Comparison of ENCODE assay signal across 19 cellular contexts in genomic region chr22:30582788-30583575, GRCh38. TPM values are rescaled to one million over a fixed set of nuclear protein-coding genes. Genes with fewer than 3 reads are reported as not detected.
A peak's percentile ranks its signal among the peaks of the same experiment; 100 is the strongest.
DNase-seq lines count a peak whose midpoint lies in the region; TF ChIP-seq lines count a peak whose summit lies in the region.
"Had no signal": no experiment of that assay in that cellular context is flagged by ENCODE, and none has a peak within 500 bp of the region (broad histone marks: within the 10 kb centered on the region; RNA-seq: fewer than 3 reads in every experiment).

No MANE protein-coding gene starts in this region.

- H2BK12ac ChIP-seq in H9 (ENCODE audit: insufficient read length, low read depth, low read length), result no peak overlapping the region

- H2BK15ac ChIP-seq in H9 (ENCODE audit: low read depth, low read length), result no peak overlapping the region

- H3K4ac ChIP-seq in H9 (ENCODE audit: low read depth, low read length), result no peak overlapping the region

- no peak overlapping the region for H3K4me3 Mint-ChIP-seq in H9
- no peak overlapping the region for H3K4me3 Mint-ChIP-seq in osteocyte (ENCODE audit: unreplicated experiment)
- H3K4me3 Mint-ChIP-seq: activated CD4-positive, alpha-beta T cell treated with anti-CD3 and anti-CD28 coated beads, Interleukin-2, amount 10 ng/mL, durations not matched to agents 7 days and 5 days; activated naive CD4-positive, alpha-beta T cell treated with anti-CD3 and anti-CD28 coated beads, Interleukin-2, amount 50 U/mL, for 24 hours; effector memory CD8-positive, alpha-beta T cell; natural killer cell had no signal

- H2AK5ac ChIP-seq in H9 (ENCODE audit: insufficient read length, low read length), result no peak overlapping the region

- no peak for TF ChIP-seq CTCF in H9 (conservative IDR thresholded peaks at IDR 0.05)
- TF ChIP-seq CTCF in osteocyte (IDR thresholded peaks at IDR 0.05), result no peak

- DNase-seq in H9 (no peak), ecto neural progenitor cell (ENCODE audit: low spot score) (peak; percentile 62), osteocyte (ENCODE audit: extremely low spot score, unreplicated experiment) (no peak), NCI-H1105 (lab: John Stamatoyannopoulos, UW) (no peak), NCI-H2081 treated with DMSO at 0.1 percent for 48 hours (lab: John Stamatoyannopoulos, UW) (no peak), glomerular visceral epithelial cell (ENCODE audit: extremely low spot score) (no peak)
- DNase-seq: activated CD4-positive, alpha-beta T cell treated with anti-CD3 and anti-CD28 coated beads, Interleukin-2, amount 10 ng/mL, durations not matched to agents 7 days and 5 days; activated T-cell treated with anti-CD3 and anti-CD28 coated beads for 4 hours; DMS 273 treated with DMSO at 0.1 percent for 48 hours; effector memory CD8-positive, alpha-beta T cell; lower lobe of right lung; natural killer cell; NCI-H2029; NCI-H526 treated with DMSO at 0.1 percent for 48 hours; stimulated activated CD4-positive, alpha-beta T cell treated with anti-CD3 and anti-CD28 coated beads, Interleukin-1b, Interleukin-23, amount 100 ng/mL, for 48 hours; T1000 had no signal

- no peak overlapping the region for H3K4me2 ChIP-seq in H9 (ENCODE audit: insufficient read depth, insufficient read length, low read length)

- H2AFZ ChIP-seq in H9 (ENCODE audit: low read length), result no peak overlapping the region

- H3K18ac ChIP-seq in H9 (ENCODE audit: insufficient read length, low read depth, low read length), result no peak overlapping the region

- H3K9me3 ChIP-seq in H9 (ENCODE audit: control insufficient read depth, low read depth, low read length), result no peaks in the 10 kb centered on the region
- H3K9me3 ChIP-seq: lower lobe of right lung, right atrium auricular region, suprapubic skin had no signal

- no peaks in the 10 kb centered on the region for H3K4me1 ChIP-seq in H9 (ENCODE audit: insufficient read depth, low read length)
- H3K4me1 ChIP-seq: lower lobe of right lung, right atrium auricular region, suprapubic skin had no signal

- no peak overlapping the region for H2BK5ac ChIP-seq in H9 (ENCODE audit: insufficient read length, low read length)

- no peak overlapping the region for H3K14ac ChIP-seq in H9 (ENCODE audit: insufficient read depth, low read length)

- no peak overlapping the region for H3K56ac ChIP-seq in H9 (ENCODE audit: insufficient read length, low read depth, low read length)

- no peak overlapping the region for H2BK20ac ChIP-seq in H9 (ENCODE audit: low read depth, low read length, poor library complexity, severe bottlenecking)

- no peak overlapping the region for H3K27ac ChIP-seq in H9 (ENCODE audit: insufficient read length, low read depth, low read length)
- H3K27ac ChIP-seq: lower lobe of right lung, right atrium auricular region, suprapubic skin had no signal

- H3K79me2 ChIP-seq in H9 (ENCODE audit: insufficient read depth, low read length), result no peaks in the 10 kb centered on the region

- no CpG with 5 or more reads among the region's 14 CpGs for WGBS in H9 (ENCODE audit: extremely low coverage, insufficient read length, low lambda C conversion rate)

- H3K36me3 Mint-ChIP-seq in H9 (ENCODE audit: insufficient read depth in 1 of 3, low read depth in 3 of 3) (peaks cover 59 to 95% (median 94%) of the 10 kb centered on the region in 3 experiments), osteocyte (ENCODE audit: unreplicated experiment) (peaks cover 47% of the 10 kb centered on the region)
- H3K36me3 Mint-ChIP-seq: natural killer cell had no signal

- no peak overlapping the region for H3K23ac ChIP-seq in H9 (ENCODE audit: insufficient read length, low read depth, low read length)

- no peak overlapping the region for H4K5ac ChIP-seq in H9 (ENCODE audit: insufficient read length, low read depth, low read length)

- no peaks in the 10 kb centered on the region for H3K9me3 Mint-ChIP-seq in H9
- H3K9me3 Mint-ChIP-seq in osteocyte (ENCODE audit: unreplicated experiment), result no peaks in the 10 kb centered on the region
- H3K9me3 Mint-ChIP-seq: activated CD4-positive, alpha-beta T cell treated with anti-CD3 and anti-CD28 coated beads, Interleukin-2, amount 10 ng/mL, durations not matched to agents 7 days and 5 days; activated naive CD4-positive, alpha-beta T cell treated with anti-CD3 and anti-CD28 coated beads, Interleukin-2, amount 50 U/mL, for 24 hours; effector memory CD8-positive, alpha-beta T cell; natural killer cell had no signal

- 0 out of 4 replicates have a peak, but pooled peaks cover 0 to 2% of the 10 kb centered on the region in 2 experiments for H3K4me1 Mint-ChIP-seq in H9
- peaks cover 3% of the 10 kb centered on the region for H3K4me1 Mint-ChIP-seq in osteocyte (ENCODE audit: unreplicated experiment)
- H3K4me1 Mint-ChIP-seq: activated CD4-positive, alpha-beta T cell treated with anti-CD3 and anti-CD28 coated beads, Interleukin-2, amount 10 ng/mL, durations not matched to agents 7 days and 5 days; activated naive CD4-positive, alpha-beta T cell treated with anti-CD3 and anti-CD28 coated beads, Interleukin-2, amount 50 U/mL, for 24 hours; natural killer cell had no signal

- H3K27ac Mint-ChIP-seq in H9 (peak overlapping the region in 2 of 3 experiments; percentile 29 to 95; a peak in 2 of 7 replicates), osteocyte (ENCODE audit: unreplicated experiment) (peak overlapping the region; percentile 44)
- H3K27ac Mint-ChIP-seq: activated CD4-positive, alpha-beta T cell treated with anti-CD3 and anti-CD28 coated beads, Interleukin-2, amount 10 ng/mL, durations not matched to agents 7 days and 5 days; activated naive CD4-positive, alpha-beta T cell treated with anti-CD3 and anti-CD28 coated beads, Interleukin-2, amount 50 U/mL, for 24 hours; effector memory CD8-positive, alpha-beta T cell; natural killer cell had no signal

- no peak overlapping the region for H4K8ac ChIP-seq in H9 (replicated peaks; ENCODE audit: insufficient read length, low read depth, low read length)

- H2BK120ac ChIP-seq in H9 (ENCODE audit: low read depth, low read length, poor library complexity, severe bottlenecking), result no peak overlapping the region

- H4K20me1 ChIP-seq in H9 (ENCODE audit: control insufficient read depth, insufficient read depth, insufficient read length), result no peaks in the 10 kb centered on the region

- no peak overlapping the region for H3T11ph ChIP-seq in H9 (ENCODE audit: low read length)

- H4K91ac ChIP-seq in H9 (ENCODE audit: insufficient read length, low read depth, low read length), result no peak overlapping the region

- H3K79me1 ChIP-seq in H9 (ENCODE audit: insufficient read depth, low read depth, low read length, poor library complexity, severe bottlenecking), result no peaks in the 10 kb centered on the region

- no peaks in the 10 kb centered on the region for H3K27me3 ChIP-seq in H9 (ENCODE audit: insufficient read depth, low read length)
- H3K27me3 ChIP-seq: right atrium auricular region, suprapubic skin had no signal

- H3K23me2 ChIP-seq in H9 (ENCODE audit: insufficient read length, low read depth, low read length, poor library complexity, severe bottlenecking), result no peaks in the 10 kb centered on the region

- H3K27me3 Mint-ChIP-seq in H9 (ENCODE audit: low read depth) (no peaks in the 10 kb centered on the region), osteocyte (ENCODE audit: unreplicated experiment) (no peaks in the 10 kb centered on the region)
- H3K27me3 Mint-ChIP-seq: activated CD4-positive, alpha-beta T cell treated with anti-CD3 and anti-CD28 coated beads, Interleukin-2, amount 10 ng/mL, durations not matched to agents 7 days and 5 days; activated naive CD4-positive, alpha-beta T cell treated with anti-CD3 and anti-CD28 coated beads, Interleukin-2, amount 50 U/mL, for 24 hours; effector memory CD8-positive, alpha-beta T cell had no signal

- H3K9ac ChIP-seq in H9 (ENCODE audit: extremely low read depth, insufficient read length, low read length), result no peak overlapping the region

RNA-seq across cellular contexts. Expression of gene GAL3ST1, which starts 8.5 kb away (rescaled TPM):
- total RNA-seq in H9 (2021) (5.1 TPM in 2 replicates), osteocyte (0.21 and 0.46 TPM in 2 replicates)
- total RNA-seq: activated CD4-positive, alpha-beta T cell treated with anti-CD3 and anti-CD28 coated beads, Interleukin-2, amount 10 ng/mL, durations not matched to agents 7 days and 5 days; natural killer cell had no signal

RNA-seq across cellular contexts. Expression of gene PES1, which starts 8.7 kb away (rescaled TPM):
- total RNA-seq in H9 (2021), result 133 and 140 TPM in 2 replicates
- total RNA-seq in osteocyte, result 71.6 and 73.5 TPM in 2 replicates

RNA-seq across cellular contexts. Expression of gene TCN2, which starts 24.0 kb away (rescaled TPM):
- total RNA-seq in H9 (2021), result 39.0 and 42.2 TPM in 2 replicates
- 57.7 and 58.1 TPM in 2 replicates for total RNA-seq in osteocyte

RNA-seq across cellular contexts. Expression of gene SEC14L6, which starts 36.4 kb away (rescaled TPM):
- total RNA-seq in H9 (2021), result 0.46 and 1.1 TPM in 2 replicates
- 0.54 and 0.78 TPM in 2 replicates for total RNA-seq in osteocyte
- total RNA-seq: activated CD4-positive, alpha-beta T cell treated with anti-CD3 and anti-CD28 coated beads, Interleukin-2, amount 10 ng/mL, durations not matched to agents 7 days and 5 days had no signal

RNA-seq across cellular contexts. Expression of gene SLC35E4, which starts 52.6 kb away (rescaled TPM):
- total RNA-seq in H9 (2021), result 3.7 and 3.9 TPM in 2 replicates
- 9.4 and 10.2 TPM in 2 replicates for total RNA-seq in osteocyte
